Comparison of ENCODE assay signal across 9 cellular contexts in genomic region chr18:60010513-60010912, GRCh38.
"Had no signal": no experiment of that assay in that cellular context is flagged by ENCODE, and none has a peak within 500 bp of the region (broad histone marks: within the 10 kb centered on the region; RNA-seq: fewer than 3 reads in every experiment).

No MANE protein-coding gene starts in this region.

- H3K36me3 ChIP-seq: HAP-1 had no signal

- H3K9me3 ChIP-seq: HAP-1 had no signal

- FAIRE-seq: H54 had no signal

- H3K4me3 Mint-ChIP-seq: GM23338, H9, HFFc6 had no signal

- DNase-seq: GM23248, GOT3, H7, H9, HCEC 1CT, HFFc6 had no signal

- H3K4me3 ChIP-seq: GM23248, GM23338, HAP-1 had no signal

- H2AFZ ChIP-seq: GM23248, GM23338 had no signal

- H3K4me2 ChIP-seq: GM23338 had no signal

- H3K9ac ChIP-seq: GM23248 had no signal

- H3K27ac ChIP-seq: GM23248 had no signal

- H3K27ac Mint-ChIP-seq: GM23338, H9, HFFc6 had no signal

- H3K4me1 Mint-ChIP-seq: GM23338, H9 had no signal

- H3K4me1 ChIP-seq: HAP-1 had no signal
